In genomic region chr1:228938248-228938891, GRCh38 we compare ENCODE assay signal across 10 cellular contexts.
DNase-seq lines count a peak whose midpoint lies in the region; ATAC-seq and TF ChIP-seq lines count a peak whose summit lies in the region.
"Had no signal": no experiment of that assay in that cellular context is flagged by ENCODE, and none has a peak within 500 bp of the region (broad histone marks: within the 10 kb centered on the region; RNA-seq: fewer than 3 reads in every experiment).

No MANE protein-coding gene starts in this region.

- H3K9me3 ChIP-seq in stomach, result no peaks in the 10 kb centered on the region
- H3K9me3 ChIP-seq: A549 had no signal

- TF ChIP-seq EP300 in stomach (IDR thresholded peaks at IDR 0.05), result no peak

- no peaks in the 10 kb centered on the region for H3K9me3 Mint-ChIP-seq in activated CD8-positive, alpha-beta T cell treated with anti-CD3 and anti-CD28 coated beads for 36 hours
- H3K9me3 Mint-ChIP-seq: activated T-helper 17 cell treated with anti-CD3 and anti-CD28 coated beads, Interleukin-2, amount 50 U/mL, for 72 hours had no signal

- H3K27me3 ChIP-seq in stomach, result no peaks in the 10 kb centered on the region

- H3K4me3 ChIP-seq in stomach, result no peak overlapping the region
- H3K4me3 ChIP-seq: A549 had no signal

- no peaks in the 10 kb centered on the region for H3K27me3 Mint-ChIP-seq in activated CD8-positive, alpha-beta T cell treated with anti-CD3 and anti-CD28 coated beads for 36 hours
- H3K27me3 Mint-ChIP-seq: activated T-helper 17 cell treated with anti-CD3 and anti-CD28 coated beads, Interleukin-2, amount 50 U/mL, for 72 hours had no signal

- CTCF ChIA-PET in activated CD8-positive, alpha-beta T cell treated with anti-CD3 and anti-CD28 coated beads for 36 hours (lab: Charles Lee), result interaction anchor here (1.3 to 1.8 kb wide), 2 partner anchors 202 to 204 kb away, joined by 3 to 4 read pairs; no protein-coding TSS in a partner anchor

- peaks cover 19 to 36% (median 24%) of the 10 kb centered on the region in 4 donors for H3K4me1 ChIP-seq in stomach

- H3K4me3 Mint-ChIP-seq in activated CD8-positive, alpha-beta T cell treated with anti-CD3 and anti-CD28 coated beads for 36 hours, result no peak overlapping the region
- H3K4me3 Mint-ChIP-seq: activated T-helper 17 cell treated with anti-CD3 and anti-CD28 coated beads, Interleukin-2, amount 50 U/mL, for 72 hours had no signal

- ATAC-seq in activated CD8-positive, alpha-beta T cell treated with anti-CD3 and anti-CD28 coated beads for 36 hours, result peak; percentile 80
- ATAC-seq in left lobe of liver (peak; percentile 65), HG02610 (IDR thresholded peaks at IDR 0.05; ENCODE audit: unreplicated experiment) (no peak)
- ATAC-seq: activated T-helper 17 cell treated with anti-CD3 and anti-CD28 coated beads, Interleukin-2, amount 50 U/mL, for 72 hours had no signal

- H3K4me1 Mint-ChIP-seq in activated CD8-positive, alpha-beta T cell treated with anti-CD3 and anti-CD28 coated beads for 36 hours (ENCODE audit: low read depth), result peaks cover 38% of the 10 kb centered on the region
- H3K4me1 Mint-ChIP-seq: activated T-helper 17 cell treated with anti-CD3 and anti-CD28 coated beads, Interleukin-2, amount 50 U/mL, for 72 hours had no signal

- no peak for TF ChIP-seq CTCF in activated CD8-positive, alpha-beta T cell treated with anti-CD3 and anti-CD28 coated beads for 36 hours (IDR thresholded peaks at IDR 0.05)
- TF ChIP-seq CTCF in stomach (IDR thresholded peaks at IDR 0.05), result no peak
- no peak for TF ChIP-seq CTCF in GM20000 (IDR thresholded peaks at IDR 0.05; ENCODE audit: extremely low read depth, missing control alignments)

- H3K36me3 Mint-ChIP-seq in activated CD8-positive, alpha-beta T cell treated with anti-CD3 and anti-CD28 coated beads for 36 hours (ENCODE audit: low read depth), result no peaks in the 10 kb centered on the region

- no peak for TF ChIP-seq POLR2A in stomach (IDR thresholded peaks at IDR 0.05)

- intact Hi-C loops in activated CD8-positive, alpha-beta T cell treated with anti-CD3 and anti-CD28 coated beads for 36 hours (cut with micrococcal nuclease), result no loop called here
- intact Hi-C loops in stomach (cut with DNase I; ENCODE audit: low total_unique reads), result no loop called here

- POLR2A ChIA-PET in activated CD8-positive, alpha-beta T cell treated with anti-CD3 and anti-CD28 coated beads for 36 hours (lab: Charles Lee), result no interaction called here

- WGBS in stomach, 5 donors, result 53 to 76% (median 67%) methylated on average over 13 of the region's 13 CpGs

- peak overlapping the region; percentile 73 for H3K27ac Mint-ChIP-seq in activated CD8-positive, alpha-beta T cell treated with anti-CD3 and anti-CD28 coated beads for 36 hours
- H3K27ac Mint-ChIP-seq: activated T-helper 17 cell treated with anti-CD3 and anti-CD28 coated beads, Interleukin-2, amount 50 U/mL, for 72 hours had no signal

- DNase-seq in NCI-H146 (lab: John Stamatoyannopoulos, UW) (peak; percentile 21), NCI-H146 treated with DMSO at 0.1 percent for 48 hours (lab: John Stamatoyannopoulos, UW; ENCODE audit: unreplicated experiment) (no peak), left lobe of liver (ENCODE audit: low spot score) (no peak), stomach (no peak), GM20000 (ENCODE audit: low spot score) (no peak)
- DNase-seq in activated CD8-positive, alpha-beta T cell treated with anti-CD3 and anti-CD28 coated beads for 36 hours, result peak; percentile 51
- no peak for DNase-seq in stimulated activated CD4-positive, alpha-beta T cell treated with anti-CD3 and anti-CD28 coated beads, Interleukin-2, amount 100 ng/mL, for 24 hours

- H3K36me3 ChIP-seq in stomach, result no peaks in the 10 kb centered on the region

- H3K27ac ChIP-seq in stomach, result peak overlapping the region in 4 of 5 donors; percentile 44 to 66 (median 58)
- H3K27ac ChIP-seq: A549 had no signal

Comparison
In these comparisons a context has a peak if more than half of its experiments do, and no peak if none do; other contexts are left out.
1. DNase-seq: peak in NCI-H146 (single experiment) and activated CD8-positive, alpha-beta T cell treated with anti-CD3 and anti-CD28 coated beads for 36 hours (single experiment); none in NCI-H146 treated with DMSO at 0.1 percent for 48 hours (single experiment), left lobe of liver (single experiment), stomach (single experiment), stimulated activated CD4-positive, alpha-beta T cell treated with anti-CD3 and anti-CD28 coated beads, Interleukin-2, amount 100 ng/mL, for 24 hours (0 of 2) and GM20000 (single experiment).